Comparison of ENCODE assay signal across 25 cellular contexts in genomic region chr12:50787618-50788017, GRCh38. TPM values are rescaled to one million over a fixed set of nuclear protein-coding genes. Genes with fewer than 3 reads are reported as not detected.
DNase-seq lines count a peak whose midpoint lies in the region; ATAC-seq, FAIRE-seq and TF ChIP-seq lines count a peak whose summit lies in the region.
"Had no signal": no experiment of that assay in that cellular context is flagged by ENCODE, and none has a peak within 500 bp of the region (broad histone marks: within the 10 kb centered on the region; RNA-seq: fewer than 3 reads in every experiment).

No MANE protein-coding gene starts in this region.

- TF ChIP-seq POLR2A in A549 (IDR thresholded peaks at IDR 0.05; ENCODE audit: low read length) (no peak), Peyer's patch (IDR thresholded peaks at IDR 0.05) (no peak)

- 93% methylated on average over 2 of the region's 2 CpGs for WGBS in A549 (ENCODE audit: missing lambda C conversion rate)

- intact Hi-C loops in PC-3 (cut with micrococcal nuclease): loop anchor here (2.0 kb wide), 1 partner anchor 23 kb away; the partner anchor contains the start of gene ATF1

- H4K20me1 ChIP-seq in PC-3 (ENCODE audit: low read length): no peaks in the 10 kb centered on the region
- H4K20me1 ChIP-seq in osteoblast (ENCODE audit: insufficient read depth, low read length): peaks cover 3% of the 10 kb centered on the region

- H3K4me3 ChIP-seq in A549 (no peak overlapping the region), PC-3 (ENCODE audit: low read length) (peak overlapping the region; percentile 8; the same call in 1 of the 2 replicates), osteoblast (ENCODE audit: insufficient read depth, low read length) (no peak overlapping the region), right atrium auricular region (no peak overlapping the region), Peyer's patch (no peak overlapping the region)
- H3K4me3 ChIP-seq: heart left ventricle, prostate gland, tibial artery had no signal

- peaks cover 49% of the 10 kb centered on the region for H3K79me2 ChIP-seq in PC-3 (ENCODE audit: low read length)
- H3K79me2 ChIP-seq in osteoblast (ENCODE audit: insufficient read depth, low read length): peaks cover 38% of the 10 kb centered on the region

- H3K27ac ChIP-seq in A549: peak overlapping the region; percentile 51 to 83
- H3K27ac ChIP-seq in PC-3 (ENCODE audit: low read length): peak overlapping the region; percentile 97
- H3K27ac ChIP-seq in epithelial cell of prostate: peak overlapping the region; percentile 96
- H3K27ac ChIP-seq in osteoblast (ENCODE audit: low read depth, low read length): peak overlapping the region; percentile 92
- H3K27ac ChIP-seq in right atrium auricular region: no peak overlapping the region
- no peak overlapping the region for H3K27ac ChIP-seq in Peyer's patch
- H3K27ac ChIP-seq: heart left ventricle, prostate gland, tibial artery had no signal

- H3K36me3 ChIP-seq in PC-3 (ENCODE audit: low read depth, low read length) (peaks cover 12% of the 10 kb centered on the region), osteoblast (ENCODE audit: insufficient read depth, low read length) (peaks cover 5% of the 10 kb centered on the region), right atrium auricular region (no peaks in the 10 kb centered on the region), Peyer's patch (peaks cover 0 to 6% (median 0%) of the 10 kb centered on the region in 3 donors)
- H3K36me3 ChIP-seq: prostate gland had no signal

- no peaks in the 10 kb centered on the region for H3K9me2 ChIP-seq in PC-3 (replicated peaks; ENCODE audit: low read length)

- DNase-seq in A549 (ENCODE audit: low read depth in 1 of 2, low spot score in 1 of 2) (no peak), PC-3 (no peak), epithelial cell of prostate (ENCODE audit: low read depth, low spot score) (no peak), osteoblast (ENCODE audit: insufficient read length, low spot score, missing footprints) (no peak), right atrium auricular region (ENCODE audit: low spot score) (no peak), Peyer's patch (no peak)
- DNase-seq: activated CD8-positive, alpha-beta T cell treated with anti-CD3 and anti-CD28 coated beads, Interleukin-2, amount 10 ng/mL, durations not matched to agents 7 days and 5 days; activated gamma-delta T cell; effector memory CD4-positive, alpha-beta T cell; heart left ventricle; immature natural killer cell; KG1; left ventricle myocardium superior; NCI-H1694 treated with DMSO at 0.1 percent for 48 hours; NCI-H526 treated with DMSO at 0.1 percent for 48 hours; stimulated activated CD4-positive, alpha-beta T cell treated with anti-CD3 and anti-CD28 coated beads, Interleukin-4, amount 100 ng/mL, for 1 hour; stimulated activated naive CD8-positive, alpha-beta T cell treated with anti-CD3 and anti-CD28 coated beads, Interleukin-15, Interleukin-2, amounts not matched to agents 100 U/mL and 50 U/mL, for 24 hours; tibial artery had no signal

- FAIRE-seq in A549 (lab: Jason Lieb, UNC): no peak
- FAIRE-seq: colon, G401.6, GM18507 had no signal

- H3K4me1 ChIP-seq in A549 (peaks cover 52% of the 10 kb centered on the region), PC-3 (ENCODE audit: insufficient read depth, low read length) (peaks cover 41% of the 10 kb centered on the region), osteoblast (ENCODE audit: insufficient read depth, low read length) (peaks cover 26% of the 10 kb centered on the region), right atrium auricular region (no peaks in the 10 kb centered on the region), Peyer's patch (no peaks in the 10 kb centered on the region)
- H3K4me1 ChIP-seq: prostate gland had no signal

- no peaks in the 10 kb centered on the region for H3K27me3 ChIP-seq in PC-3 (ENCODE audit: low read length)
- no peaks in the 10 kb centered on the region for H3K27me3 ChIP-seq in osteoblast (ENCODE audit: insufficient read depth, low read length)
- no peaks in the 10 kb centered on the region for H3K27me3 ChIP-seq in right atrium auricular region
- H3K27me3 ChIP-seq in Peyer's patch: no peaks in the 10 kb centered on the region
- H3K27me3 ChIP-seq: heart left ventricle, tibial artery had no signal

- no peak for TF ChIP-seq RAD21 in A549 (conservative IDR thresholded peaks at IDR 0.05 in 1 of 2, IDR thresholded peaks at IDR 0.05 in 1 of 2)

- POLR2A ChIA-PET in A549 (lab: Yijun Ruan, JAX) (interaction anchor here (1.2 kb wide), 1 partner anchor 23 kb away, joined by 14 read pairs; the partner anchor contains the start of gene ATF1), PC-3 (lab: Charles Lee; ENCODE audit: unreplicated experiment) (no interaction called here)

- no peak for TF ChIP-seq EP300 in A549 (IDR thresholded peaks at IDR 0.05)

- CTCF ChIA-PET in A549 (lab: Yijun Ruan, JAX) (interaction anchor here (0.5 to 3.1 kb wide), 8 partner anchors 11 to 273 kb away, joined by 3 to 18 read pairs (median 4); no protein-coding TSS in a partner anchor), PC-3 (lab: Charles Lee) (interaction anchor here (1.7 kb wide), 1 partner anchor 22 kb away, joined by 17 read pairs; no protein-coding TSS in a partner anchor)

- no TSS peak for BruUV-seq in PC-3 (replicated peaks; lab: Mats Ljungman, UMichigan)

- ATAC-seq in A549 (no peak), PC-3 (no peak), HG03439 (IDR thresholded peaks at IDR 0.05; ENCODE audit: unreplicated experiment) (no peak), GM18511 (IDR thresholded peaks at IDR 0.05; ENCODE audit: unreplicated experiment) (no peak)
- ATAC-seq: activated CD4-positive, CD25-positive, alpha-beta regulatory T cell treated with anti-CD3 and anti-CD28 coated beads, Interleukin-2, amount 50 U/mL, for 24 hours; activated CD8-positive, alpha-beta T cell treated with anti-CD3 and anti-CD28 coated beads, Interleukin-2, amount 10 ng/mL, durations not matched to agents 7 days and 5 days; left ventricle myocardium superior; stimulated activated naive CD8-positive, alpha-beta T cell treated with anti-CD3 and anti-CD28 coated beads, Interleukin-15, Interleukin-2, amounts not matched to agents 100 U/mL and 50 U/mL, for 24 hours had no signal

- H3F3A ChIP-seq in PC-3 (ENCODE audit: low read length, unreplicated experiment): peaks cover 7% of the 10 kb centered on the region

- H2AFZ ChIP-seq in PC-3 (ENCODE audit: low read length) (no peak overlapping the region), osteoblast (ENCODE audit: low read length) (no peak overlapping the region)

- TF ChIP-seq CTCF in A549 (IDR thresholded peaks at IDR 0.05) (no peak), PC-3 (conservative IDR thresholded peaks at IDR 0.05; ENCODE audit: low read depth, low read length) (no peak), osteoblast (IDR thresholded peaks at IDR 0.05; ENCODE audit: extremely low read depth, low read depth, low read length) (no peak), right atrium auricular region (IDR thresholded peaks at IDR 0.05) (no peak), Peyer's patch (IDR thresholded peaks at IDR 0.05) (no peak)

- H3K9me3 ChIP-seq in A549 (peaks cover 8% of the 10 kb centered on the region; the same call in 1 of the 3 replicates), PC-3 (ENCODE audit: low read length) (no peaks in the 10 kb centered on the region), osteoblast (ENCODE audit: low read depth, low read length) (no peaks in the 10 kb centered on the region), right atrium auricular region (no peaks in the 10 kb centered on the region), Peyer's patch (no peaks in the 10 kb centered on the region)
- H3K9me3 ChIP-seq: prostate gland, tibial artery had no signal

- H3K4me2 ChIP-seq in A549 (peak overlapping the region; percentile 79), PC-3 (ENCODE audit: low read length) (peak overlapping the region; percentile 49), osteoblast (ENCODE audit: insufficient read depth, low read length) (no peak overlapping the region)

- peak overlapping the region; percentile 69 for H3K9ac ChIP-seq in PC-3 (ENCODE audit: low read length)

TF ChIP-seq in A549, 52 proteins besides CTCF, POLR2A, EP300 and RAD21:
- TF ChIP-seq HOXA7 (CRISPR knock-in tag; IDR thresholded peaks at IDR 0.05): 0 out of 2 replicates have a peak, but pooled peaks have one; percentile 56
- peak; percentile 13; the same call in 1 of the 2 replicates for TF ChIP-seq USF2 (IDR thresholded peaks at IDR 0.05)
- TF ChIP-seq FOXS1 (CRISPR knock-in tag; IDR thresholded peaks at IDR 0.05): peak; percentile 37; the same call in 1 of the 2 replicates
- no peak for TF ChIP-seq FOSB (CRISPR knock-in tag; IDR thresholded peaks at IDR 0.05)
- TF ChIP-seq HEYL (CRISPR knock-in tag; IDR thresholded peaks at IDR 0.05): peak; percentile 44; the same call in 1 of the 2 replicates
- TF ChIP-seq TP53 (CRISPR knock-in tag; IDR thresholded peaks at IDR 0.05): 0 out of 2 replicates have a peak, but pooled peaks have one; percentile 48
- TF ChIP-seq FOSL2 (IDR thresholded peaks at IDR 0.05): no peak
- TF ChIP-seq FOSL2 (CRISPR knock-in tag; IDR thresholded peaks at IDR 0.05): no peak

RNA-seq across cellular contexts. Expression of gene ATF1, which starts 23.7 kb away (rescaled TPM):
- polyA plus RNA-seq in A549 (2011; rRNA removed): 77.1 and 88.9 TPM in 2 replicates
- polyA plus RNA-seq in A549 (2012; cell fraction: cytosol; rRNA removed): 45.5 and 51.2 TPM in 2 replicates
- polyA plus RNA-seq in A549 (2012; cell fraction: nucleus; rRNA removed): 9.7 and 15.0 TPM in 2 replicates
- polyA plus RNA-seq in A549 (2017; fragmentation: RNase III; extraction: RNeasy Plus Mini Kit Qiagen cat#74134 plus additional on column Dnase treatment): 30.9 to 35.9 TPM (median 34.2 TPM) in 3 replicates
- polyA minus RNA-seq in A549 (2011; rRNA and poly(A)+ RNA removed): 82.5 and 96.9 TPM in 2 replicates
- total RNA-seq in PC-3 (2014; rRNA removed): 46.7 and 67.2 TPM in 2 replicates
- total RNA-seq in osteoblast: 24.2 and 29.0 TPM in 2 replicates
- total RNA-seq in right atrium auricular region: 10 to 100 TPM; 10.0 to 17.5 TPM
- 10 to 100 TPM; 14.5 to 44.6 (median 18.5) TPM for total RNA-seq in Peyer's patch

RNA-seq across cellular contexts. Expression of gene TMPRSS12, which starts 55.1 kb away (rescaled TPM):
- polyA plus RNA-seq in A549 (2011; rRNA removed) (not detected in 2 replicates), A549 (2017; fragmentation: RNase III; extraction: RNeasy Plus Mini Kit Qiagen cat#74134 plus additional on column Dnase treatment) (not detected in 3 replicates)
- polyA plus RNA-seq in A549 (2012; cell fraction: cytosol; rRNA removed): not detected in 2 replicates
- not detected in 2 replicates for polyA plus RNA-seq in A549 (2012; cell fraction: nucleus; rRNA removed)
- polyA minus RNA-seq in A549 (2011; rRNA and poly(A)+ RNA removed): not detected in 2 replicates
- total RNA-seq in PC-3 (2014; rRNA removed) (not detected in 2 replicates), osteoblast (not detected in 2 replicates), right atrium auricular region (not detected), Peyer's patch (not detected)
- total RNA-seq: activated CD8-positive, alpha-beta T cell treated with anti-CD3 and anti-CD28 coated beads, Interleukin-2, amount 10 ng/mL, durations not matched to agents 7 days and 5 days; heart left ventricle; left ventricle myocardium superior had no signal
- polyA plus RNA-seq: heart left ventricle, immature natural killer cell had no signal

Comparison
In these comparisons a context has a peak if more than half of its experiments do, and no peak if none do; other contexts are left out.
1. H3K27ac ChIP-seq: peak in A549 (2 of 2), PC-3 (single experiment), epithelial cell of prostate (single experiment) and osteoblast (single experiment); none in right atrium auricular region (0 of 2) and Peyer's patch (0 of 4).